In the genomic region with DNA sequence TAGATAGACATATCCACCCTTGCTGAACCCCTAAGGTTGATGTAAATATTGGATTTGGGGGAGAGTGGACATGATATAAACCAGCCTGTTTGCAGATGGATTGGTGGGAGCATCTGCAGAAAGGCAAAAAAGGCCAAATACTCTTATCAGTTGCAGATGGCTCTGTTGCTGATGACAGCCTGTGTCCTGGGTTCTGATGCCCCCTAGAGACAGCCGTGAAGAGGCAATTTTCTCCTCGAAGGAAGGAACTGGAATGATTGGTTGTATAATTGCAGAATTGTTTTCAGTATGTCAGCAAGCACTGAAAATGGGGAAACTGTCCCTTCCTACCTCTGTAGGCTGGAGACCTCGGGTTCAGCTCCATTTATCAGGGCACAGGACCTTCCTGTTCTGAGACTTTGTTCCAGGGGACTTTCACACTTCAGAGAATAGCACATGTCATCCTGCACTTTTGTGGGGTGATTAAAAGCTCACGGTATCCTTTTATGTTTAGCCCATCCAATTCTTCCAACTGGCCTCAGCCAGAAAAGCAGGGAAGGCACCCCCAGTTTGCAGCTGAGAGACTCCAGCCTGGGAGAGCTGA, we compare ENCODE assay signal across 9 cellular contexts.
A peak's percentile ranks its signal among the peaks of the same experiment; 100 is the strongest.
DNase-seq lines count a peak whose midpoint lies in the region; ATAC-seq, FAIRE-seq and TF ChIP-seq lines count a peak whose summit lies in the region.
"Had no signal": no experiment of that assay in that cellular context is flagged by ENCODE, and none has a peak within 500 bp of the region (broad histone marks: within the 10 kb centered on the region; RNA-seq: fewer than 3 reads in every experiment).

No MANE protein-coding gene starts in this region.

- intact Hi-C loops in esophagus squamous epithelium (cut with DNase I) = loop anchor here (10.0 kb wide), 1 partner anchor 130 kb away; no protein-coding TSS in a partner anchor

- H3K36me3 ChIP-seq in SJSA1 (peaks cover 28% of the 10 kb centered on the region), esophagus squamous epithelium (peaks cover 0 to 28% (median 0%) of the 10 kb centered on the region in 3 donors), neural progenitor cell (no peaks in the 10 kb centered on the region)

- H3K4me3 Mint-ChIP-seq in neural progenitor cell = no peak overlapping the region
- H3K4me3 Mint-ChIP-seq in effector memory CD8-positive, alpha-beta T cell = no peak overlapping the region

- H3K4me1 ChIP-seq in SJSA1 (replicated peaks) (peaks cover 87% of the 10 kb centered on the region), esophagus squamous epithelium (peaks cover 21 to 88% (median 52%) of the 10 kb centered on the region in 3 donors), neural progenitor cell (peaks cover 20% of the 10 kb centered on the region)

- no peak overlapping the region for H3K9ac ChIP-seq in neural progenitor cell

- H3K27ac ChIP-seq in SJSA1 (peak overlapping the region; percentile 96), esophagus squamous epithelium (peak overlapping the region; percentile 13 to 84 (median 67)), neural progenitor cell (no peak overlapping the region)
- H3K27ac ChIP-seq: SK-N-MC had no signal

- no peak for FAIRE-seq in D721Med (lab: Jason Lieb, UNC)

- H3K27me3 ChIP-seq in SJSA1 (replicated peaks) = no peaks in the 10 kb centered on the region
- no peaks in the 10 kb centered on the region for H3K27me3 ChIP-seq in esophagus squamous epithelium
- H3K27me3 ChIP-seq in neural progenitor cell = no peaks in the 10 kb centered on the region

- H3K9me3 ChIP-seq in SJSA1 (replicated peaks) = no peaks in the 10 kb centered on the region
- no peaks in the 10 kb centered on the region for H3K9me3 ChIP-seq in esophagus squamous epithelium
- H3K9me3 ChIP-seq in neural progenitor cell (ENCODE audit: low read depth) = no peaks in the 10 kb centered on the region

- DNase-seq in D721Med (ENCODE audit: insufficient read length, low spot score) (peak; percentile 51), HS-27A (ENCODE audit: low read depth) (peak; percentile 52), SJSA1 (ENCODE audit: low read depth in 1 of 2, low spot score in 2 of 2) (peak in 1 of 2 experiments; percentile 76), esophagus squamous epithelium (lab: John Stamatoyannopoulos, UW) (no peak), neural progenitor cell (ENCODE audit: low spot score) (peak; percentile 66), T1000 (lab: John Stamatoyannopoulos, UW) (no peak)
- DNase-seq in stimulated activated CD4-positive, alpha-beta T cell treated with anti-CD3 and anti-CD28 coated beads, Interleukin-4, amount 100 ng/mL, for 4 hours = no peak
- DNase-seq in effector memory CD8-positive, alpha-beta T cell = no peak

- TF ChIP-seq CTCF in D721Med (IDR thresholded peaks at IDR 0.05; ENCODE audit: insufficient read depth, missing control alignments) (peak; percentile 75), esophagus squamous epithelium (IDR thresholded peaks at IDR 0.05) (peak in 5 of 6 experiments; percentile 21 to 54 (median 46)), neural progenitor cell (IDR thresholded peaks at IDR 0.05) (peak; percentile 73)

- H4K20me1 ChIP-seq in neural progenitor cell (ENCODE audit: low read depth) = peaks cover 57% of the 10 kb centered on the region

- H3K27me3 Mint-ChIP-seq in neural progenitor cell (ENCODE audit: insufficient read depth, low read depth) = no peaks in the 10 kb centered on the region
- H3K27me3 Mint-ChIP-seq in effector memory CD8-positive, alpha-beta T cell = peaks cover 0 to 18% of the 10 kb centered on the region in 2 donors

- no peak for ATAC-seq in effector memory CD8-positive, alpha-beta T cell (replicated peaks)

- 15 to 24% methylated on average over 4 of the region's 4 CpGs for WGBS in esophagus squamous epithelium, 2 donors

- no peak overlapping the region for H2AFZ ChIP-seq in neural progenitor cell (replicated peaks)

- peaks cover 15% of the 10 kb centered on the region for H3F3A ChIP-seq in neural progenitor cell (ENCODE audit: low read depth)

- H3K4me2 ChIP-seq in neural progenitor cell = no peak overlapping the region

- peaks cover 23% of the 10 kb centered on the region for H3K36me3 Mint-ChIP-seq in neural progenitor cell
- peaks cover 3% of the 10 kb centered on the region for H3K36me3 Mint-ChIP-seq in effector memory CD8-positive, alpha-beta T cell (ENCODE audit: insufficient read depth)

- no peak overlapping the region for H3K27ac Mint-ChIP-seq in neural progenitor cell
- no peak overlapping the region for H3K27ac Mint-ChIP-seq in effector memory CD8-positive, alpha-beta T cell

- H3K79me2 ChIP-seq in neural progenitor cell (ENCODE audit: low read depth) = peaks cover 9% of the 10 kb centered on the region

- no peak for TF ChIP-seq POLR2A in esophagus squamous epithelium (IDR thresholded peaks at IDR 0.05)

- H3K9me3 Mint-ChIP-seq in neural progenitor cell = no peaks in the 10 kb centered on the region
- H3K9me3 Mint-ChIP-seq in effector memory CD8-positive, alpha-beta T cell = no peaks in the 10 kb centered on the region

- H3K4me1 Mint-ChIP-seq in neural progenitor cell = peaks cover 40% of the 10 kb centered on the region
- peaks cover 0 to 2% of the 10 kb centered on the region in 2 donors for H3K4me1 Mint-ChIP-seq in effector memory CD8-positive, alpha-beta T cell (ENCODE audit: low read depth in 2 of 2)

- no peak overlapping the region for H3K4me3 ChIP-seq in SJSA1
- no peak overlapping the region for H3K4me3 ChIP-seq in esophagus squamous epithelium
- H3K4me3 ChIP-seq in neural progenitor cell = no peak overlapping the region
- H3K4me3 ChIP-seq: SK-N-MC had no signal

Comparison
In these comparisons a context has a peak if more than half of its experiments do, and no peak if none do; other contexts are left out.
1. DNase-seq: peak in D721Med (single experiment), HS-27A (single experiment) and neural progenitor cell (single experiment); none in esophagus squamous epithelium (single experiment), T1000 (single experiment), stimulated activated CD4-positive, alpha-beta T cell treated with anti-CD3 and anti-CD28 coated beads, Interleukin-4, amount 100 ng/mL, for 4 hours (0 of 2) and effector memory CD8-positive, alpha-beta T cell (0 of 3).
2. Peak in every context shown above with its lines, with median percentiles within 50 percentile points of each other: CTCF ChIP-seq.